Comparison of ENCODE assay signal across 1 cellular context in genomic region chr18:9756566-9757470, GRCh38.
TF ChIP-seq lines count a peak whose summit lies in the region.

No MANE protein-coding gene starts in this region.

TF ChIP-seq in IMR-90, 13 proteins besides CTCF, POLR2A, EP300 and RAD21 (continued from another document):
- no peak for TF ChIP-seq RCOR1 (IDR thresholded peaks at IDR 0.05; ENCODE audit: insufficient replicate concordance, low read length)
- no peak for TF ChIP-seq CHD1 (IDR thresholded peaks at IDR 0.05; ENCODE audit: low read depth, low read length)
- TF ChIP-seq CEBPB (IDR thresholded peaks at IDR 0.05; ENCODE audit: low read depth, low read length), result no peak
- TF ChIP-seq BHLHE40 (IDR thresholded peaks at IDR 0.05; ENCODE audit: low read depth, low read length), result no peak
- TF ChIP-seq FOS (IDR thresholded peaks at IDR 0.05; ENCODE audit: low read depth, low read length), result no peak
